Comparison of ENCODE assay signal across 24 cellular contexts in genomic region chr5:139734517-139734916, GRCh38.
DNase-seq lines count a peak whose midpoint lies in the region; ATAC-seq and TF ChIP-seq lines count a peak whose summit lies in the region.
"Had no signal": no experiment of that assay in that cellular context is flagged by ENCODE, and none has a peak within 500 bp of the region (broad histone marks: within the 10 kb centered on the region; RNA-seq: fewer than 3 reads in every experiment).

No MANE protein-coding gene starts in this region.

- POLR2A ChIA-PET in Caco-2 (lab: Charles Lee): no interaction called here

- peak overlapping the region; percentile 100 for H2BK15ac ChIP-seq in neuronal stem cell (ENCODE audit: low read length)

- H3K27ac Mint-ChIP-seq in Caco-2 (ENCODE audit: unreplicated experiment): peak overlapping the region; percentile 31
- H3K27ac Mint-ChIP-seq in brain: peak overlapping the region; percentile 88 to 96 (median 92)
- H3K27ac Mint-ChIP-seq: activated CD4-positive, alpha-beta T cell treated with anti-CD3 and anti-CD28 coated beads, Interleukin-2, amount 10 ng/mL, durations not matched to agents 7 days and 5 days; activated naive CD4-positive, alpha-beta T cell treated with anti-CD3 and anti-CD28 coated beads, Interleukin-2, amount 50 U/mL, for 72 hours; B cell; effector memory CD8-positive, alpha-beta T cell; mesothelial cell of epicardium; naive thymus-derived CD8-positive, alpha-beta T cell had no signal

- no peak overlapping the region for H3K4me2 ChIP-seq in neuronal stem cell (ENCODE audit: insufficient read depth, low read length, poor library complexity, severe bottlenecking)

- WGBS in neuronal stem cell (ENCODE audit: extremely low coverage in 2 of 2, insufficient read length in 2 of 2, insufficient replicate concordance in 1 of 2), 2 donors: no CpG with 5 or more reads among the region's 3 CpGs

- peak overlapping the region; percentile 92 for H2BK5ac ChIP-seq in neuronal stem cell (ENCODE audit: low read length)

- H3K27me3 Mint-ChIP-seq in Caco-2 (ENCODE audit: insufficient read depth, unreplicated experiment): no peaks in the 10 kb centered on the region
- peaks cover 3% of the 10 kb centered on the region for H3K27me3 Mint-ChIP-seq in brain
- H3K27me3 Mint-ChIP-seq: activated CD4-positive, alpha-beta T cell treated with anti-CD3 and anti-CD28 coated beads, Interleukin-2, amount 10 ng/mL, durations not matched to agents 7 days and 5 days; B cell; effector memory CD8-positive, alpha-beta T cell; naive thymus-derived CD8-positive, alpha-beta T cell had no signal

- H3K36me3 Mint-ChIP-seq in Caco-2 (ENCODE audit: insufficient read depth, unreplicated experiment) (no peaks in the 10 kb centered on the region), brain (no peaks in the 10 kb centered on the region)
- H3K36me3 Mint-ChIP-seq: activated naive CD4-positive, alpha-beta T cell treated with anti-CD3 and anti-CD28 coated beads, Interleukin-2, amount 50 U/mL, for 72 hours; mesothelial cell of epicardium; naive thymus-derived CD8-positive, alpha-beta T cell had no signal

- H2BK12ac ChIP-seq in neuronal stem cell (ENCODE audit: low read length): no peak overlapping the region

- H3K4me3 Mint-ChIP-seq in Caco-2 (ENCODE audit: unreplicated experiment) (no peak overlapping the region), brain (no peak overlapping the region)
- H3K4me3 Mint-ChIP-seq: activated CD4-positive, alpha-beta T cell treated with anti-CD3 and anti-CD28 coated beads, Interleukin-2, amount 10 ng/mL, durations not matched to agents 7 days and 5 days; B cell; effector memory CD8-positive, alpha-beta T cell; mesothelial cell of epicardium; naive thymus-derived CD8-positive, alpha-beta T cell had no signal

- no peak overlapping the region for H3K4ac ChIP-seq in neuronal stem cell (ENCODE audit: low read length)

- H3K36me3 ChIP-seq in Caco-2 (ENCODE audit: control insufficient read depth, insufficient read depth, low read length) (no peaks in the 10 kb centered on the region), neuronal stem cell (replicated peaks in 1 of 2; ENCODE audit: control insufficient read depth in 2 of 2, insufficient read depth in 2 of 2, low read length in 2 of 2) (no peaks in the 10 kb centered on the region)
- H3K36me3 ChIP-seq: colonic mucosa, pancreas, thoracic aorta had no signal

- peak overlapping the region; percentile 44 for H3K18ac ChIP-seq in neuronal stem cell (ENCODE audit: low read length)

- peak overlapping the region; percentile 97 for H2AK5ac ChIP-seq in neuronal stem cell (ENCODE audit: low read depth, low read length)

- CTCF ChIA-PET in Caco-2 (lab: Charles Lee): no interaction called here

- DNase-seq in Caco-2 (no peak), neuronal stem cell (ENCODE audit: low spot score) (no peak), NCI-H1694 (lab: John Stamatoyannopoulos, UW) (no peak), GF-D8 (lab: John Stamatoyannopoulos, UW) (no peak), epidermal melanocyte (ENCODE audit: insufficient read length, low spot score) (no peak)
- DNase-seq: activated CD4-positive, alpha-beta T cell treated with anti-CD3 and anti-CD28 coated beads, Interleukin-2, amount 10 ng/mL, durations not matched to agents 7 days and 5 days; effector memory CD8-positive, alpha-beta T cell; left ventricle myocardium superior; NCI-H146; NCI-H446; NCI-H774; SHP77 treated with DMSO at 0.1 percent for 48 hours; stimulated activated naive CD4-positive, alpha-beta T cell; T-helper 9 cell had no signal

- H3K9me3 Mint-ChIP-seq in Caco-2 (ENCODE audit: unreplicated experiment) (no peaks in the 10 kb centered on the region), brain (peaks cover 0 to 5% (median 0%) of the 10 kb centered on the region in 5 experiments)
- H3K9me3 Mint-ChIP-seq: activated CD4-positive, alpha-beta T cell treated with anti-CD3 and anti-CD28 coated beads, Interleukin-2, amount 10 ng/mL, durations not matched to agents 7 days and 5 days; activated naive CD4-positive, alpha-beta T cell treated with anti-CD3 and anti-CD28 coated beads, Interleukin-2, amount 50 U/mL, for 72 hours; effector memory CD8-positive, alpha-beta T cell; mesothelial cell of epicardium; naive thymus-derived CD8-positive, alpha-beta T cell had no signal

- no peak for ATAC-seq in GM21717 (IDR thresholded peaks at IDR 0.05; ENCODE audit: unreplicated experiment)
- ATAC-seq: activated naive CD4-positive, alpha-beta T cell treated with anti-CD3 and anti-CD28 coated beads, Interleukin-2, amount 50 U/mL, for 72 hours; effector memory CD8-positive, alpha-beta T cell; naive thymus-derived CD8-positive, alpha-beta T cell had no signal

- intact Hi-C loops in Caco-2 (cut with micrococcal nuclease; ENCODE audit: unreplicated experiment): no loop called here

- H3K9ac ChIP-seq in neuronal stem cell (ENCODE audit: low read depth, low read length, poor library complexity): no peak overlapping the region

- H4K91ac ChIP-seq in neuronal stem cell (ENCODE audit: low read depth, low read length, poor library complexity): no peak overlapping the region

- H3K79me1 ChIP-seq in neuronal stem cell (ENCODE audit: low read depth, low read length): no peaks in the 10 kb centered on the region

- TF ChIP-seq CTCF in Caco-2 (IDR thresholded peaks at IDR 0.05; ENCODE audit: insufficient read depth in 1 of 2, low read depth in 1 of 2, low read length in 1 of 2, severe bottlenecking in 1 of 2, unreplicated experiment in 1 of 2): no peak
- TF ChIP-seq CTCF in brain (conservative IDR thresholded peaks at IDR 0.05): no peak

- H3K4me1 ChIP-seq in Caco-2 (peaks cover 3% of the 10 kb centered on the region; the same call in 1 of the 2 replicates), neuronal stem cell (ENCODE audit: control insufficient read depth in 2 of 2, insufficient read depth in 1 of 2, low read depth in 1 of 2, low read length in 2 of 2) (peaks cover 21 to 22% of the 10 kb centered on the region in 2 donors)
- H3K4me1 ChIP-seq: colonic mucosa, pancreas had no signal

- H2AFZ ChIP-seq in neuronal stem cell (ENCODE audit: low read length): peak overlapping the region; percentile 86

- no peak overlapping the region for H3K23ac ChIP-seq in neuronal stem cell (ENCODE audit: low read depth, low read length, poor library complexity)

- H3K4me1 Mint-ChIP-seq in Caco-2 (ENCODE audit: low read depth, unreplicated experiment): no peaks in the 10 kb centered on the region
- H3K4me1 Mint-ChIP-seq in brain: peaks cover 45% of the 10 kb centered on the region
- H3K4me1 Mint-ChIP-seq: activated CD4-positive, alpha-beta T cell treated with anti-CD3 and anti-CD28 coated beads, Interleukin-2, amount 10 ng/mL, durations not matched to agents 7 days and 5 days had no signal

- H3K27ac ChIP-seq in layer of hippocampus (ENCODE audit: low read depth, low read length) (peak overlapping the region; percentile 97), neuronal stem cell (replicated peaks; ENCODE audit: low read length) (no peak overlapping the region)
- H3K27ac ChIP-seq: colonic mucosa, thoracic aorta had no signal

- BruUV-seq in Caco-2 (replicated peaks; lab: Mats Ljungman, UMichigan): no TSS peak

- H4K8ac ChIP-seq in neuronal stem cell (ENCODE audit: low read depth, low read length): no peak overlapping the region

- H3K4me3 ChIP-seq in Caco-2 (ENCODE audit: low read depth, low read length): no peak overlapping the region
- H3K4me3 ChIP-seq in neuronal stem cell (ENCODE audit: low read length in 2 of 2): no peak overlapping the region
- H3K4me3 ChIP-seq: colonic mucosa, pancreas, thoracic aorta had no signal

- peak overlapping the region; percentile 38 for H2BK120ac ChIP-seq in neuronal stem cell (ENCODE audit: low read depth, low read length)

- H3K27me3 ChIP-seq in Caco-2 (replicated peaks; ENCODE audit: control insufficient read depth, insufficient read depth, low read length): no peaks in the 10 kb centered on the region
- H3K27me3 ChIP-seq in layer of hippocampus (ENCODE audit: control insufficient read depth, insufficient read depth, low read length): no peaks in the 10 kb centered on the region
- H3K27me3 ChIP-seq in neuronal stem cell (ENCODE audit: control insufficient read depth in 3 of 3, insufficient read depth in 3 of 3, low read depth in 1 of 3, low read length in 3 of 3): no peaks in the 10 kb centered on the region
- H3K27me3 ChIP-seq: colonic mucosa, pancreas had no signal

- H3K14ac ChIP-seq in neuronal stem cell (ENCODE audit: low read length): no peak overlapping the region

- H3K9me3 ChIP-seq in Caco-2: no peaks in the 10 kb centered on the region
- peaks cover 0 to 2% of the 10 kb centered on the region in 2 donors for H3K9me3 ChIP-seq in neuronal stem cell (replicated peaks in 1 of 2; ENCODE audit: control insufficient read depth in 2 of 2, insufficient read depth in 1 of 2, low read depth in 1 of 2, low read length in 2 of 2)
- H3K9me3 ChIP-seq: colonic mucosa, pancreas, thoracic aorta had no signal
